In the genomic region with DNA sequence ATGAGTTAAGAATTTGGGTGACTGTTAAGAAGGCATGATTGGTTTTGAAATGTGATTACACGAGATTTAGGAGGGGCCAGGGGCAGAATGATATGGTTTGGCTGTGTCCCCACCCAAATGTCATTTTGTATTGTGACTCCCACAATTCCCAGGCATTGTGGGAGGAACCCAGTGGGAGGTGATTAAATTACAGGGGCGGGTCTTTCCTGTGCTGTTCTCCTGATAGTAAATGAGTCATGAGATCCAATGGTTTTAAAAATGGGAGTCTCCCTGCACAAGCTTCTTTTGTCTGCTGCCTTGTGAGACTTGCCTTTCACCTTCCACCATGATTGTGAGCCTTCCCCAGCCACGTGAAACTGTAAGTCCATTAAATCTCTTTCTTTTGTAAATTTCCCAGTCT, we compare ENCODE assay signal across 28 cellular contexts. TPM values are rescaled to one million over a fixed set of nuclear protein-coding genes. Genes with fewer than 3 reads are reported as not detected.
"Had no signal": no experiment of that assay in that cellular context is flagged by ENCODE, and none has a peak within 500 bp of the region (broad histone marks: within the 10 kb centered on the region; RNA-seq: fewer than 3 reads in every experiment).

No MANE protein-coding gene starts in this region.

- H3K9me3 Mint-ChIP-seq: stimulated activated memory B cell treated with anti-CD40 and anti-IgM and Interleukin-4, amounts not matched to agents 10 μg/mL and 1 μg/mL and 100 μg/mL, for 72 hours had no signal

- H3K27ac Mint-ChIP-seq: naive thymus-derived CD8-positive, alpha-beta T cell; nephron; progenitor cell of endocrine pancreas; stimulated activated memory B cell treated with anti-CD40 and anti-IgM and Interleukin-4, amounts not matched to agents 10 μg/mL and 1 μg/mL and 100 μg/mL, for 72 hours; stimulated activated naive CD8-positive, alpha-beta T cell treated with anti-CD3 and anti-CD28 coated beads, Interleukin-15, amount 100 ng/mL, for 72 hours; type B pancreatic cell had no signal

- H3K4me1 Mint-ChIP-seq: naive thymus-derived CD8-positive, alpha-beta T cell; stimulated activated memory B cell treated with anti-CD40 and anti-IgM and Interleukin-4, amounts not matched to agents 10 μg/mL and 1 μg/mL and 100 μg/mL, for 72 hours; stimulated activated naive CD8-positive, alpha-beta T cell treated with anti-CD3 and anti-CD28 coated beads, Interleukin-15, amount 100 ng/mL, for 72 hours had no signal

- H3K27ac ChIP-seq: left lung, lower lobe of right lung, ovary, right atrium auricular region, right lobe of liver, tibial nerve, uterus had no signal

- H3K4me3 ChIP-seq: left lung, lower lobe of right lung, ovary, right atrium auricular region, right lobe of liver, smooth muscle cell, tibial nerve, uterus had no signal

- H3K27me3 ChIP-seq: left lung, ovary, right atrium auricular region, right lobe of liver, tibial nerve, uterus had no signal

- H3K4me1 ChIP-seq: right atrium auricular region, uterus had no signal

- H3K36me3 Mint-ChIP-seq: naive thymus-derived CD8-positive, alpha-beta T cell; stimulated activated memory B cell treated with anti-CD40 and anti-IgM and Interleukin-4, amounts not matched to agents 10 μg/mL and 1 μg/mL and 100 μg/mL, for 72 hours; type B pancreatic cell had no signal

- H3K4me3 Mint-ChIP-seq: naive thymus-derived CD8-positive, alpha-beta T cell; nephron; neural crest cell; stimulated activated memory B cell treated with anti-CD40 and anti-IgM and Interleukin-4, amounts not matched to agents 10 μg/mL and 1 μg/mL and 100 μg/mL, for 72 hours; stimulated activated naive CD8-positive, alpha-beta T cell treated with anti-CD3 and anti-CD28 coated beads, Interleukin-15, amount 100 ng/mL, for 72 hours; type B pancreatic cell had no signal

- H3K36me3 ChIP-seq: left lung, lower lobe of right lung, ovary, right atrium auricular region, right lobe of liver, tibial nerve, uterus had no signal

- FAIRE-seq: islet of Langerhans, kidney had no signal

- DNase-seq: hippocampal formation; kidney; left colon; left lung; lower lobe of right lung; mammary epithelial cell; mesenchymal stem cell; naive thymus-derived CD8-positive, alpha-beta T cell; nucleus accumbens; ovary; right lobe of liver; stimulated activated CD4-positive, alpha-beta T cell treated with anti-CD3 and anti-CD28 coated beads, Interleukin-1b, Interleukin-23, amount 100 ng/mL, for 48 hours; stimulated activated CD4-positive, alpha-beta T cell treated with anti-CD3 and anti-CD28 coated beads, Interleukin-2, amount 100 ng/mL, for 48 hours; stimulated activated CD4-positive, alpha-beta T cell treated with anti-CD3 and anti-CD28 coated beads, Interleukin-4, amount 100 ng/mL, for 4 hours; stimulated activated CD8-positive, alpha-beta memory T cell treated with anti-CD3 and anti-CD28 coated beads, Interleukin-4, amount 100 ng/mL, for 48 hours; stimulated activated naive CD4-positive, alpha-beta T cell treated with Interleukin-2 at 50 U/mL for 16 hours; stimulated activated naive CD8-positive, alpha-beta T cell treated with anti-CD3 and anti-CD28 coated beads, Interleukin-15, amount 100 ng/mL, for 72 hours; substantia nigra; uterus had no signal

- H3K9me3 ChIP-seq: lower lobe of right lung, ovary, right atrium auricular region, right lobe of liver, tibial nerve, uterus had no signal

RNA-seq across cellular contexts. Expression of a gene that starts 34.6 kb away (rescaled TPM):
- total RNA-seq: naive thymus-derived CD8-positive, alpha-beta T cell had no signal
